3 cellular contexts compared by ENCODE assay signal in genomic region chr16:24445216-24445615, GRCh38.
A peak's percentile ranks its signal among the peaks of the same experiment; 100 is the strongest.
TF ChIP-seq lines count a peak whose summit lies in the region.

No MANE protein-coding gene starts in this region.

TF ChIP-seq in A549, 52 proteins besides CTCF, POLR2A, EP300 and RAD21:
- TF ChIP-seq USF2 (IDR thresholded peaks at IDR 0.05): no peak
- TF ChIP-seq GATA3 (IDR thresholded peaks at IDR 0.05; ENCODE audit: borderline replicate concordance): no peak
- TF ChIP-seq HEYL (CRISPR knock-in tag; IDR thresholded peaks at IDR 0.05): no peak
- no peak for TF ChIP-seq EHF (CRISPR knock-in tag; IDR thresholded peaks at IDR 0.05)
- no peak for TF ChIP-seq ELK1 (IDR thresholded peaks at IDR 0.05; ENCODE audit: low read depth, low read length)
- peak; percentile 65 for TF ChIP-seq MAFK (IDR thresholded peaks at IDR 0.05; ENCODE audit: partially characterized antibody)
- no peak for TF ChIP-seq HOXB13 (CRISPR knock-in tag; IDR thresholded peaks at IDR 0.05; ENCODE audit: low read depth)

TF ChIP-seq in IMR-90, 13 proteins besides CTCF, POLR2A, EP300 and RAD21:
- TF ChIP-seq SMC3 (IDR thresholded peaks at IDR 0.05; ENCODE audit: low read depth, low read length): no peak
- peak; percentile 2; the same call in 1 of the 2 replicates for TF ChIP-seq MAFK (IDR thresholded peaks at IDR 0.05; ENCODE audit: low read depth, low read length)
TF ChIP-seq in IMR-90: peak in this region for 1.

TF ChIP-seq in H1, 55 proteins besides CTCF, POLR2A, EP300 and RAD21:
- no peak for TF ChIP-seq E2F6 (IDR thresholded peaks at IDR 0.05)
- TF ChIP-seq CEBPB (IDR thresholded peaks at IDR 0.05; ENCODE audit: low read depth, low read length): no peak
- TF ChIP-seq CTBP2 (IDR thresholded peaks at IDR 0.05; ENCODE audit: borderline replicate concordance, insufficient read depth, insufficient read length, low read length): no peak
- no peak for TF ChIP-seq JUND (IDR thresholded peaks at IDR 0.05; ENCODE audit: low read length)
- TF ChIP-seq, protein P1, sequence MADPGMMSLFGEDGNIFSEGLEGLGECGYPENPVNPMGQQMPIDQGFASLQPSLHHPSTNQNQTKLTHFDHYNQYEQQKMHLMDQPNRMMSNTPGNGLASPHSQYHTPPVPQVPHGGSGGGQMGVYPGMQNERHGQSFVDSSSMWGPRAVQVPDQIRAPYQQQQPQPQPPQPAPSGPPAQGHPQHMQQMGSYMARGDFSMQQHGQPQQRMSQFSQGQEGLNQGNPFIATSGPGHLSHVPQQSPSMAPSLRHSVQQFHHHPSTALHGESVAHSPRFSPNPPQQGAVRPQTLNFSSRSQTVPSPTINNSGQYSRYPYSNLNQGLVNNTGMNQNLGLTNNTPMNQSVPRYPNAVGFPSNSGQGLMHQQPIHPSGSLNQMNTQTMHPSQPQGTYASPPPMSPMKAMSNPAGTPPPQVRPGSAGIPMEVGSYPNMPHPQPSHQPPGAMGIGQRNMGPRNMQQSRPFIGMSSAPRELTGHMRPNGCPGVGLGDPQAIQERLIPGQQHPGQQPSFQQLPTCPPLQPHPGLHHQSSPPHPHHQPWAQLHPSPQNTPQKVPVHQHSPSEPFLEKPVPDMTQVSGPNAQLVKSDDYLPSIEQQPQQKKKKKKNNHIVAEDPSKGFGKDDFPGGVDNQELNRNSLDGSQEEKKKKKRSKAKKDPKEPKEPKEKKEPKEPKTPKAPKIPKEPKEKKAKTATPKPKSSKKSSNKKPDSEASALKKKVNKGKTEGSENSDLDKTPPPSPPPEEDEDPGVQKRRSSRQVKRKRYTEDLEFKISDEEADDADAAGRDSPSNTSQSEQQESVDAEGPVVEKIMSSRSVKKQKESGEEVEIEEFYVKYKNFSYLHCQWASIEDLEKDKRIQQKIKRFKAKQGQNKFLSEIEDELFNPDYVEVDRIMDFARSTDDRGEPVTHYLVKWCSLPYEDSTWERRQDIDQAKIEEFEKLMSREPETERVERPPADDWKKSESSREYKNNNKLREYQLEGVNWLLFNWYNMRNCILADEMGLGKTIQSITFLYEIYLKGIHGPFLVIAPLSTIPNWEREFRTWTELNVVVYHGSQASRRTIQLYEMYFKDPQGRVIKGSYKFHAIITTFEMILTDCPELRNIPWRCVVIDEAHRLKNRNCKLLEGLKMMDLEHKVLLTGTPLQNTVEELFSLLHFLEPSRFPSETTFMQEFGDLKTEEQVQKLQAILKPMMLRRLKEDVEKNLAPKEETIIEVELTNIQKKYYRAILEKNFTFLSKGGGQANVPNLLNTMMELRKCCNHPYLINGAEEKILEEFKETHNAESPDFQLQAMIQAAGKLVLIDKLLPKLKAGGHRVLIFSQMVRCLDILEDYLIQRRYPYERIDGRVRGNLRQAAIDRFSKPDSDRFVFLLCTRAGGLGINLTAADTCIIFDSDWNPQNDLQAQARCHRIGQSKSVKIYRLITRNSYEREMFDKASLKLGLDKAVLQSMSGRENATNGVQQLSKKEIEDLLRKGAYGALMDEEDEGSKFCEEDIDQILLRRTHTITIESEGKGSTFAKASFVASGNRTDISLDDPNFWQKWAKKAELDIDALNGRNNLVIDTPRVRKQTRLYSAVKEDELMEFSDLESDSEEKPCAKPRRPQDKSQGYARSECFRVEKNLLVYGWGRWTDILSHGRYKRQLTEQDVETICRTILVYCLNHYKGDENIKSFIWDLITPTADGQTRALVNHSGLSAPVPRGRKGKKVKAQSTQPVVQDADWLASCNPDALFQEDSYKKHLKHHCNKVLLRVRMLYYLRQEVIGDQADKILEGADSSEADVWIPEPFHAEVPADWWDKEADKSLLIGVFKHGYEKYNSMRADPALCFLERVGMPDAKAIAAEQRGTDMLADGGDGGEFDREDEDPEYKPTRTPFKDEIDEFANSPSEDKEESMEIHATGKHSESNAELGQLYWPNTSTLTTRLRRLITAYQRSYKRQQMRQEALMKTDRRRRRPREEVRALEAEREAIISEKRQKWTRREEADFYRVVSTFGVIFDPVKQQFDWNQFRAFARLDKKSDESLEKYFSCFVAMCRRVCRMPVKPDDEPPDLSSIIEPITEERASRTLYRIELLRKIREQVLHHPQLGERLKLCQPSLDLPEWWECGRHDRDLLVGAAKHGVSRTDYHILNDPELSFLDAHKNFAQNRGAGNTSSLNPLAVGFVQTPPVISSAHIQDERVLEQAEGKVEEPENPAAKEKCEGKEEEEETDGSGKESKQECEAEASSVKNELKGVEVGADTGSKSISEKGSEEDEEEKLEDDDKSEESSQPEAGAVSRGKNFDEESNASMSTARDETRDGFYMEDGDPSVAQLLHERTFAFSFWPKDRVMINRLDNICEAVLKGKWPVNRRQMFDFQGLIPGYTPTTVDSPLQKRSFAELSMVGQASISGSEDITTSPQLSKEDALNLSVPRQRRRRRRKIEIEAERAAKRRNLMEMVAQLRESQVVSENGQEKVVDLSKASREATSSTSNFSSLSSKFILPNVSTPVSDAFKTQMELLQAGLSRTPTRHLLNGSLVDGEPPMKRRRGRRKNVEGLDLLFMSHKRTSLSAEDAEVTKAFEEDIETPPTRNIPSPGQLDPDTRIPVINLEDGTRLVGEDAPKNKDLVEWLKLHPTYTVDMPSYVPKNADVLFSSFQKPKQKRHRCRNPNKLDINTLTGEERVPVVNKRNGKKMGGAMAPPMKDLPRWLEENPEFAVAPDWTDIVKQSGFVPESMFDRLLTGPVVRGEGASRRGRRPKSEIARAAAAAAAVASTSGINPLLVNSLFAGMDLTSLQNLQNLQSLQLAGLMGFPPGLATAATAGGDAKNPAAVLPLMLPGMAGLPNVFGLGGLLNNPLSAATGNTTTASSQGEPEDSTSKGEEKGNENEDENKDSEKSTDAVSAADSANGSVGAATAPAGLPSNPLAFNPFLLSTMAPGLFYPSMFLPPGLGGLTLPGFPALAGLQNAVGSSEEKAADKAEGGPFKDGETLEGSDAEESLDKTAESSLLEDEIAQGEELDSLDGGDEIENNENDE (IDR thresholded peaks at IDR 0.05; ENCODE audit: insufficient replicate concordance, low read length): no peak
- TF ChIP-seq TAF1 (IDR thresholded peaks at IDR 0.05; ENCODE audit: low read depth, low read length): no peak
- TF ChIP-seq ZNF274 (IDR thresholded peaks at IDR 0.05; ENCODE audit: borderline replicate concordance, extremely low read depth, low read length): no peak
- no peak for TF ChIP-seq RXRA (IDR thresholded peaks at IDR 0.05; ENCODE audit: insufficient read depth, low read depth, low read length)
- no peak for TF ChIP-seq EZH2 (IDR thresholded peaks at IDR 0.05; ENCODE audit: low read depth, low read length, severe bottlenecking)
- TF ChIP-seq USF2 (IDR thresholded peaks at IDR 0.05; ENCODE audit: low read length): no peak
- TF ChIP-seq CHD1 (IDR thresholded peaks at IDR 0.05; ENCODE audit: low read depth, low read length): no peak
- no peak for TF ChIP-seq GTF2F1 (IDR thresholded peaks at IDR 0.05; ENCODE audit: borderline replicate concordance, low read depth, low read length)
- TF ChIP-seq RFX5 (IDR thresholded peaks at IDR 0.05; ENCODE audit: borderline replicate concordance, low read depth, low read length): no peak
- TF ChIP-seq FOSL1 (IDR thresholded peaks at IDR 0.05; ENCODE audit: insufficient read depth, low read depth, low read length): no peak
- TF ChIP-seq MAX (IDR thresholded peaks at IDR 0.05): no peak
- TF ChIP-seq TCF12 (IDR thresholded peaks at IDR 0.05; ENCODE audit: low read depth, low read length): no peak
- no peak for TF ChIP-seq PHF8 (conservative IDR thresholded peaks at IDR 0.05; ENCODE audit: low read depth, low read length)
- TF ChIP-seq TAF7 (optimal IDR thresholded peaks at IDR 0.05; ENCODE audit: borderline replicate concordance, low read depth, low read length): no peak
- TF ChIP-seq RNF2 (IDR thresholded peaks at IDR 0.05; ENCODE audit: borderline replicate concordance, low read depth, low read length, missing control alignments, poor library complexity, severe bottlenecking): no peak
- TF ChIP-seq NRF1 (IDR thresholded peaks at IDR 0.05; ENCODE audit: low read depth, low read length): no peak
